ENCODE assay signal across 8 cellular contexts in genomic region chr9:135971892-135972291, GRCh38. TPM values are rescaled to one million over a fixed set of nuclear protein-coding genes. Genes with fewer than 3 reads are reported as not detected.
DNase-seq lines count a peak whose midpoint lies in the region; ATAC-seq and TF ChIP-seq lines count a peak whose summit lies in the region.

No MANE protein-coding gene starts in this region.

- peaks cover 6 to 7% (median 7%) of the 10 kb centered on the region in 3 donors for H3K4me1 Mint-ChIP-seq in CD8-positive, alpha-beta memory T cell
- peaks cover 2% of the 10 kb centered on the region for H3K4me1 Mint-ChIP-seq in activated T-helper 2 cell treated with anti-CD3 and anti-CD28 coated beads, Interferon-gamma antibody, Interleukin-2, Interleukin-4, amounts not matched to agents 10 μg/mL and 5 μg/mL and 100 μg/mL, durations not matched to agents 14 hours and 24 hours and 36 hours (ENCODE audit: low read depth)

- no peak overlapping the region for H3K27ac ChIP-seq in CD8-positive, alpha-beta memory T cell (ENCODE audit: low read depth, low read length)
- H3K27ac ChIP-seq in right lobe of liver: no peak overlapping the region

- H3K27me3 Mint-ChIP-seq in CD8-positive, alpha-beta memory T cell: peaks cover 8 to 10% of the 10 kb centered on the region in 2 donors
- peaks cover 3% of the 10 kb centered on the region for H3K27me3 Mint-ChIP-seq in activated T-helper 2 cell treated with anti-CD3 and anti-CD28 coated beads, Interferon-gamma antibody, Interleukin-2, Interleukin-4, amounts not matched to agents 10 μg/mL and 5 μg/mL and 100 μg/mL, durations not matched to agents 14 hours and 24 hours and 36 hours (ENCODE audit: low read depth)

- CTCF ChIA-PET in CD8-positive, alpha-beta memory T cell (lab: Charles Lee): no interaction called here

- intact Hi-C loops in activated T-helper 2 cell treated with anti-CD3 and anti-CD28 coated beads, Interferon-gamma antibody, Interleukin-2, Interleukin-4, amounts not matched to agents 10 μg/mL and 5 μg/mL and 100 μg/mL, durations not matched to agents 14 hours and 24 hours and 36 hours (cut with micrococcal nuclease): no loop called here
- intact Hi-C loops in right lobe of liver (cut with DNase I): no loop called here

- ATAC-seq in right lobe of liver: peak; percentile 52 to 64 (median 58)
- no peak for ATAC-seq in HG03025 (IDR thresholded peaks at IDR 0.05; ENCODE audit: low FRiP score, unreplicated experiment)
- ATAC-seq in GM18519 (IDR thresholded peaks at IDR 0.05; ENCODE audit: low FRiP score, unreplicated experiment): no peak

- DNase-seq in CD8-positive, alpha-beta memory T cell: peak in 4 of 5 donors; percentile 20 to 63 (median 44)
- DNase-seq in NCI-H2029 treated with DMSO at 0.1 percent for 48 hours (lab: John Stamatoyannopoulos, UW) (peak; percentile 10), right lobe of liver (peak; percentile 53 to 60 (median 60)), cerebellar cortex (ENCODE audit: low spot score) (no peak), NCI-H524 treated with DMSO at 0.1 percent for 48 hours (lab: John Stamatoyannopoulos, UW) (no peak)
- DNase-seq in activated T-helper 2 cell treated with anti-CD3 and anti-CD28 coated beads, Interferon-gamma antibody, Interleukin-2, Interleukin-4, amounts not matched to agents 10 μg/mL and 5 μg/mL and 100 μg/mL, durations not matched to agents 14 hours and 24 hours and 36 hours (ENCODE audit: low spot score): peak; percentile 31

- POLR2A ChIA-PET in CD8-positive, alpha-beta memory T cell (lab: Charles Lee): no interaction called here

- no peak for TF ChIP-seq POLR2A in right lobe of liver (IDR thresholded peaks at IDR 0.05)

- no peaks in the 10 kb centered on the region for H3K9me3 ChIP-seq in CD8-positive, alpha-beta memory T cell (ENCODE audit: low read length)
- H3K9me3 ChIP-seq in right lobe of liver: no peaks in the 10 kb centered on the region

- H3K9me3 Mint-ChIP-seq in CD8-positive, alpha-beta memory T cell: no peaks in the 10 kb centered on the region
- no peaks in the 10 kb centered on the region for H3K9me3 Mint-ChIP-seq in activated T-helper 2 cell treated with anti-CD3 and anti-CD28 coated beads, Interferon-gamma antibody, Interleukin-2, Interleukin-4, amounts not matched to agents 10 μg/mL and 5 μg/mL and 100 μg/mL, durations not matched to agents 14 hours and 24 hours and 36 hours

- no peaks in the 10 kb centered on the region for H3K36me3 ChIP-seq in CD8-positive, alpha-beta memory T cell (ENCODE audit: insufficient read depth, low read length)
- H3K36me3 ChIP-seq in right lobe of liver: no peaks in the 10 kb centered on the region

- no peaks in the 10 kb centered on the region for H3K27me3 ChIP-seq in CD8-positive, alpha-beta memory T cell (ENCODE audit: insufficient read depth, low read length, poor library complexity, severe bottlenecking)
- H3K27me3 ChIP-seq in right lobe of liver: no peaks in the 10 kb centered on the region

- H3K4me3 ChIP-seq in CD8-positive, alpha-beta memory T cell (ENCODE audit: low read length): no peak overlapping the region
- no peak overlapping the region for H3K4me3 ChIP-seq in right lobe of liver

- H3K4me3 Mint-ChIP-seq in CD8-positive, alpha-beta memory T cell: no peak overlapping the region
- H3K4me3 Mint-ChIP-seq in activated T-helper 2 cell treated with anti-CD3 and anti-CD28 coated beads, Interferon-gamma antibody, Interleukin-2, Interleukin-4, amounts not matched to agents 10 μg/mL and 5 μg/mL and 100 μg/mL, durations not matched to agents 14 hours and 24 hours and 36 hours (ENCODE audit: low read depth): no peak overlapping the region

- H3K36me3 Mint-ChIP-seq in CD8-positive, alpha-beta memory T cell: no peaks in the 10 kb centered on the region
- H3K36me3 Mint-ChIP-seq in activated T-helper 2 cell treated with anti-CD3 and anti-CD28 coated beads, Interferon-gamma antibody, Interleukin-2, Interleukin-4, amounts not matched to agents 10 μg/mL and 5 μg/mL and 100 μg/mL, durations not matched to agents 14 hours and 24 hours and 36 hours (ENCODE audit: low read depth): no peaks in the 10 kb centered on the region

- H3K27ac Mint-ChIP-seq in CD8-positive, alpha-beta memory T cell: no peak overlapping the region
- H3K27ac Mint-ChIP-seq in activated T-helper 2 cell treated with anti-CD3 and anti-CD28 coated beads, Interferon-gamma antibody, Interleukin-2, Interleukin-4, amounts not matched to agents 10 μg/mL and 5 μg/mL and 100 μg/mL, durations not matched to agents 14 hours and 24 hours and 36 hours: no peak overlapping the region

- 37% methylated on average over 4 of the region's 13 CpGs for WGBS in right lobe of liver (ENCODE audit: insufficient coverage, low coverage, low lambda C conversion rate, missing lambda C conversion rate)

- no peak for TF ChIP-seq CTCF in right lobe of liver (IDR thresholded peaks at IDR 0.05)

- peaks cover 9% of the 10 kb centered on the region for H3K4me1 ChIP-seq in CD8-positive, alpha-beta memory T cell (ENCODE audit: insufficient read depth, low read length)
- H3K4me1 ChIP-seq in right lobe of liver: no peaks in the 10 kb centered on the region

RNA-seq across cellular contexts. Expression of gene UBAC1, which starts 10.7 kb away (rescaled TPM):
- total RNA-seq in CD8-positive, alpha-beta memory T cell: 10 to 100 TPM; 36.3 to 38.1 TPM
- polyA plus RNA-seq in CD8-positive, alpha-beta memory T cell: 27.1 TPM
- total RNA-seq in activated T-helper 2 cell treated with anti-CD3 and anti-CD28 coated beads, Interferon-gamma antibody, Interleukin-2, Interleukin-4, amounts not matched to agents 10 μg/mL and 5 μg/mL and 100 μg/mL, durations not matched to agents 14 hours and 24 hours and 36 hours: 42.3 and 47.2 TPM in 2 replicates
- 10 to 100 TPM; 15.2 to 27.0 (median 16.5) TPM for total RNA-seq in right lobe of liver

Comparison
In these comparisons a context has a peak if more than half of its experiments do, and no peak if none do; other contexts are left out.
1. DNase-seq: peak in CD8-positive, alpha-beta memory T cell (4 of 5), NCI-H2029 treated with DMSO at 0.1 percent for 48 hours (single experiment), activated T-helper 2 cell treated with anti-CD3 and anti-CD28 coated beads, Interferon-gamma antibody, Interleukin-2, Interleukin-4, amounts not matched to agents 10 μg/mL and 5 μg/mL and 100 μg/mL, durations not matched to agents 14 hours and 24 hours and 36 hours (single experiment) and right lobe of liver (3 of 3); none in cerebellar cortex (single experiment) and NCI-H524 treated with DMSO at 0.1 percent for 48 hours (single experiment).
2. ATAC-seq: peak in right lobe of liver (4 of 4); none in HG03025 (single experiment) and GM18519 (single experiment).